Comparison of ENCODE assay signal across 20 cellular contexts in genomic region chr16:16131204-16131603, GRCh38.
"Had no signal": no experiment of that assay in that cellular context is flagged by ENCODE, and none has a peak within 500 bp of the region (broad histone marks: within the 10 kb centered on the region; RNA-seq: fewer than 3 reads in every experiment).

No MANE protein-coding gene starts in this region.

- H3K27me3 Mint-ChIP-seq: dendritic cell treated with granulocyte-macrophage colony-stimulating factor and Interleukin-4, amounts not matched to agents 40 ng/mL and 50 ng/mL, for 4 days; effector memory CD8-positive, alpha-beta T cell; naive thymus-derived CD8-positive, alpha-beta T cell; progenitor cell of endocrine pancreas had no signal

- H3K9me3 ChIP-seq: heart left ventricle, mucosa of descending colon, pancreas, stomach, thoracic aorta, transverse colon had no signal

- H3K4me3 Mint-ChIP-seq: dendritic cell treated with granulocyte-macrophage colony-stimulating factor and Interleukin-4, amounts not matched to agents 40 ng/mL and 50 ng/mL, for 4 days; effector memory CD8-positive, alpha-beta T cell; naive thymus-derived CD8-positive, alpha-beta T cell had no signal

- H3K27ac Mint-ChIP-seq: dendritic cell treated with granulocyte-macrophage colony-stimulating factor and Interleukin-4, amounts not matched to agents 40 ng/mL and 50 ng/mL, for 4 days; progenitor cell of endocrine pancreas had no signal

- DNase-seq: cerebellar nuclear complex; effector memory CD8-positive, alpha-beta T cell; erythroblast; foreskin melanocyte; hippocampal formation; mammary epithelial cell; mucosa of descending colon; naive thymus-derived CD8-positive, alpha-beta T cell; occipital lobe; pancreas; right cardiac atrium; stimulated activated CD4-positive, alpha-beta T cell treated with anti-CD3 and anti-CD28 coated beads, Interleukin-2, amount 100 ng/mL, for 48 hours; stomach; substantia nigra; transverse colon had no signal

- ATAC-seq: effector memory CD8-positive, alpha-beta T cell; heart left ventricle; mucosa of descending colon; naive thymus-derived CD8-positive, alpha-beta T cell; pancreas; right cardiac atrium had no signal

- H3K27ac ChIP-seq: heart left ventricle, pancreas, stomach, thoracic aorta, transverse colon had no signal

- H3K4me1 ChIP-seq: heart left ventricle, pancreas, transverse colon had no signal

- H3K9me3 Mint-ChIP-seq: dendritic cell treated with granulocyte-macrophage colony-stimulating factor and Interleukin-4, amounts not matched to agents 40 ng/mL and 50 ng/mL, for 4 days; effector memory CD8-positive, alpha-beta T cell; naive thymus-derived CD8-positive, alpha-beta T cell had no signal

- H3K4me3 ChIP-seq: heart left ventricle, mucosa of descending colon, pancreas, smooth muscle cell, stomach, thoracic aorta, transverse colon had no signal

- H3K27me3 ChIP-seq: heart left ventricle, pancreas, stomach, transverse colon had no signal
